Comparison of ENCODE assay signal across 23 cellular contexts in genomic region chr3:188046561-188047213, GRCh38.
A peak's percentile ranks its signal among the peaks of the same experiment; 100 is the strongest.
DNase-seq lines count a peak whose midpoint lies in the region; ATAC-seq, FAIRE-seq and TF ChIP-seq lines count a peak whose summit lies in the region.
"Had no signal": no experiment of that assay in that cellular context is flagged by ENCODE, and none has a peak within 500 bp of the region (broad histone marks: within the 10 kb centered on the region; RNA-seq: fewer than 3 reads in every experiment).

No MANE protein-coding gene starts in this region.

- H3K4me1 ChIP-seq in right cardiac atrium (ENCODE audit: control insufficient read depth, insufficient read depth, low read length) (no peaks in the 10 kb centered on the region), left ventricle myocardium inferior (peaks cover 2% of the 10 kb centered on the region), adipocyte (ENCODE audit: control insufficient read depth, insufficient read depth, low read length) (peaks cover 11% of the 10 kb centered on the region), Karpas-422 (ENCODE audit: low read length) (peaks cover 80% of the 10 kb centered on the region)
- H3K4me1 ChIP-seq: upper lobe of left lung had no signal

- H3K9ac ChIP-seq in adipocyte (ENCODE audit: low read length) (no peak overlapping the region), Karpas-422 (ENCODE audit: low read length) (no peak overlapping the region)

- H3K79me2 ChIP-seq in Karpas-422 (ENCODE audit: low read length): no peaks in the 10 kb centered on the region

- H3K4me3 ChIP-seq in right cardiac atrium (ENCODE audit: low read length) (no peak overlapping the region), left ventricle myocardium inferior (no peak overlapping the region), adipocyte (ENCODE audit: low read length) (no peak overlapping the region), fibroblast of the aortic adventitia (ENCODE audit: low read depth, low read length) (no peak overlapping the region), Karpas-422 (ENCODE audit: low read length) (no peak overlapping the region)
- H3K4me3 ChIP-seq: upper lobe of left lung had no signal

- no peaks in the 10 kb centered on the region for H3K9me2 ChIP-seq in Karpas-422 (replicated peaks; ENCODE audit: insufficient read depth, low read length)

- intact Hi-C loops in right cardiac atrium (cut with DNase I) (no loop called here), left ventricle myocardium inferior (cut with micrococcal nuclease) (no loop called here)

- H3K36me3 ChIP-seq in left ventricle myocardium inferior: no peaks in the 10 kb centered on the region
- H3K36me3 ChIP-seq in adipocyte (ENCODE audit: control insufficient read depth, insufficient read depth, low read length, severe bottlenecking): no peaks in the 10 kb centered on the region
- no peaks in the 10 kb centered on the region for H3K36me3 ChIP-seq in Karpas-422 (ENCODE audit: insufficient read depth, low read length)
- H3K36me3 ChIP-seq: brain microvascular endothelial cell, neutrophil, upper lobe of left lung had no signal

- ATAC-seq in right cardiac atrium: no peak
- ATAC-seq: esophagus mucosa, WTC11 had no signal

- no peak overlapping the region for H3K4me2 ChIP-seq in Karpas-422 (ENCODE audit: low read depth, low read length, poor library complexity, severe bottlenecking)

- DNase-seq in right cardiac atrium (no peak), left ventricle myocardium inferior (no peak), adipocyte (ENCODE audit: low read depth) (peak; percentile 18), fibroblast of the aortic adventitia (ENCODE audit: low read depth) (peak; percentile 57), urothelium cell line (ENCODE audit: low spot score) (peak; percentile 25), NCI-H1694 (lab: John Stamatoyannopoulos, UW) (no peak), Karpas-422 (no peak), islet precursor cell (no peak)
- DNase-seq: activated CD8-positive, alpha-beta memory T cell treated with anti-CD3 and anti-CD28 coated beads, Interleukin-2, amount 50 U/mL, for 48 hours; activated effector memory CD4-positive, alpha-beta T cell treated with Interleukin-2 at 50 U/mL for 16 hours; activated naive CD8-positive, alpha-beta T cell treated with anti-CD3 and anti-CD28 coated beads for 36 hours; brain microvascular endothelial cell; effector CD8-positive, alpha-beta T cell; HCEC 1CT; NCI-H1105 treated with DMSO at 0.1 percent for 48 hours; NCI-H2029 treated with DMSO at 0.1 percent for 48 hours; NCI-H774; substantia nigra; upper lobe of left lung had no signal

- H3K9me3 ChIP-seq in right cardiac atrium (ENCODE audit: control insufficient read depth, low read length) (no peaks in the 10 kb centered on the region), left ventricle myocardium inferior (replicated peaks) (no peaks in the 10 kb centered on the region), adipocyte (ENCODE audit: control insufficient read depth, low read length) (no peaks in the 10 kb centered on the region), Karpas-422 (ENCODE audit: low read length) (no peaks in the 10 kb centered on the region)
- H3K9me3 ChIP-seq: neutrophil, upper lobe of left lung had no signal

- H3K27ac ChIP-seq in right cardiac atrium (ENCODE audit: low read length) (peak overlapping the region; percentile 9), left ventricle myocardium inferior (replicated peaks) (no peak overlapping the region), Karpas-422 (ENCODE audit: low read length) (no peak overlapping the region)
- H3K27ac ChIP-seq: brain microvascular endothelial cell, neutrophil, upper lobe of left lung had no signal

- TF ChIP-seq CTCF in left ventricle myocardium inferior (IDR thresholded peaks at IDR 0.05; ENCODE audit: borderline replicate concordance): no peak
- no peak for TF ChIP-seq CTCF in fibroblast of the aortic adventitia (IDR thresholded peaks at IDR 0.05; ENCODE audit: insufficient read depth, low read length)

- WGBS in right cardiac atrium: 93% methylated on average over 2 of the region's 2 CpGs

- no peak overlapping the region for H2AFZ ChIP-seq in Karpas-422 (ENCODE audit: low read length)

- H3K27me3 ChIP-seq in right cardiac atrium (ENCODE audit: control insufficient read depth, insufficient read depth): no peaks in the 10 kb centered on the region
- H3K27me3 ChIP-seq in left ventricle myocardium inferior (ENCODE audit: low read depth): no peaks in the 10 kb centered on the region
- no peaks in the 10 kb centered on the region for H3K27me3 ChIP-seq in adipocyte (replicated peaks; ENCODE audit: control insufficient read depth, insufficient read depth, low read length)
- H3K27me3 ChIP-seq in Karpas-422 (ENCODE audit: low read length): no peaks in the 10 kb centered on the region
- H3K27me3 ChIP-seq: brain microvascular endothelial cell, neutrophil, upper lobe of left lung had no signal

- no peaks in the 10 kb centered on the region for H4K20me1 ChIP-seq in Karpas-422 (ENCODE audit: insufficient read depth, low read depth, low read length)

- no peak for FAIRE-seq in urothelium cell line (lab: Jason Lieb, UNC)
- FAIRE-seq: A204.1 had no signal

Comparison
In these comparisons a context has a peak if more than half of its experiments do, and no peak if none do; other contexts are left out.
1. DNase-seq: peak in adipocyte (single experiment), fibroblast of the aortic adventitia (single experiment) and urothelium cell line (single experiment); none in right cardiac atrium (0 of 3), left ventricle myocardium inferior (single experiment), NCI-H1694 (single experiment), Karpas-422 (single experiment) and islet precursor cell (single experiment).